In the genomic region with DNA sequence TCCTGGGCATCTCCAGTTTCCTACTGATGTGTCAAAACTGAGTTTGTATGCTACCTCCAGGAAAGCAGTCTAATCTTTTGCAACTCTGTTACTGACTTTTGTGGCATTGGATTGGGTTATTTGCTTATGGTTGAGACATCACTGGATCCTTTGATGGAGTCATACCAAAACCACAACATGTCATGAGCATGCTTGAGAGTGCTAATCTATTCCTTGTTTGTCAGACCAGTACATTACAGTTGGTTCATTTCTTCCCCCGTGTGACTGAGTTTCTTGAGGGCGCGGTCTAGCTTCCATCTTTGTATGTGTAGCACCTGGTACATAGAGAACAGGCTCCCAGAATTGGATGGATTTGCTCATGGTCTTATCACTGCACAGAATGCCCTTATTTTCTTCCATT, we compare ENCODE assay signal across 10 cellular contexts. TPM values are rescaled to one million over a fixed set of nuclear protein-coding genes. Genes with fewer than 3 reads are reported as not detected.
DNase-seq lines count a peak whose midpoint lies in the region; ATAC-seq lines count a peak whose summit lies in the region.
"Had no signal": no experiment of that assay in that cellular context is flagged by ENCODE, and none has a peak within 500 bp of the region (broad histone marks: within the 10 kb centered on the region; RNA-seq: fewer than 3 reads in every experiment).

No MANE protein-coding gene starts in this region.

- H3K4me1 Mint-ChIP-seq in activated naive CD8-positive, alpha-beta T cell treated with anti-CD3 and anti-CD28 coated beads, Interleukin-2, amount 50 U/mL, for 24 hours: peaks cover 9% of the 10 kb centered on the region
- peaks cover 15% of the 10 kb centered on the region for H3K4me1 Mint-ChIP-seq in activated naive CD8-positive, alpha-beta T cell treated with anti-CD3 and anti-CD28 coated beads for 36 hours
- peaks cover 10% of the 10 kb centered on the region for H3K4me1 Mint-ChIP-seq in activated T-helper 17 cell treated with anti-CD3 and anti-CD28 coated beads, Interleukin-2, amount 50 U/mL, for 72 hours

- H3K27me3 Mint-ChIP-seq in activated naive CD8-positive, alpha-beta T cell treated with anti-CD3 and anti-CD28 coated beads, Interleukin-2, amount 50 U/mL, for 24 hours: no peaks in the 10 kb centered on the region
- no peaks in the 10 kb centered on the region for H3K27me3 Mint-ChIP-seq in activated naive CD8-positive, alpha-beta T cell treated with anti-CD3 and anti-CD28 coated beads for 36 hours
- H3K27me3 Mint-ChIP-seq in activated T-helper 17 cell treated with anti-CD3 and anti-CD28 coated beads, Interleukin-2, amount 50 U/mL, for 72 hours: no peaks in the 10 kb centered on the region
- H3K27me3 Mint-ChIP-seq: naive B cell had no signal

- no peak overlapping the region for H3K4me3 Mint-ChIP-seq in activated naive CD8-positive, alpha-beta T cell treated with anti-CD3 and anti-CD28 coated beads, Interleukin-2, amount 50 U/mL, for 24 hours
- no peak overlapping the region for H3K4me3 Mint-ChIP-seq in activated naive CD8-positive, alpha-beta T cell treated with anti-CD3 and anti-CD28 coated beads for 36 hours
- peak overlapping the region; percentile 11 for H3K4me3 Mint-ChIP-seq in activated T-helper 17 cell treated with anti-CD3 and anti-CD28 coated beads, Interleukin-2, amount 50 U/mL, for 72 hours
- H3K4me3 Mint-ChIP-seq: CD14-positive monocyte, naive B cell had no signal

- no peak for DNase-seq in activated naive CD8-positive, alpha-beta T cell treated with anti-CD3 and anti-CD28 coated beads, Interleukin-2, amount 50 U/mL, for 24 hours
- DNase-seq in activated naive CD8-positive, alpha-beta T cell treated with anti-CD3 and anti-CD28 coated beads for 36 hours: no peak
- DNase-seq in stimulated activated naive CD8-positive, alpha-beta T cell treated with anti-CD3 and anti-CD28 coated beads, Interleukin-15, Interleukin-2, amounts not matched to agents 100 U/mL and 50 U/mL, for 24 hours: peak; percentile 5
- no peak for DNase-seq in left cardiac atrium
- DNase-seq in DMS 273 (lab: John Stamatoyannopoulos, UW; ENCODE audit: unreplicated experiment): no peak
- DNase-seq: naive B cell had no signal

- H3K9me3 Mint-ChIP-seq in activated naive CD8-positive, alpha-beta T cell treated with anti-CD3 and anti-CD28 coated beads, Interleukin-2, amount 50 U/mL, for 24 hours: no peaks in the 10 kb centered on the region
- H3K9me3 Mint-ChIP-seq in activated naive CD8-positive, alpha-beta T cell treated with anti-CD3 and anti-CD28 coated beads for 36 hours: no peaks in the 10 kb centered on the region
- no peaks in the 10 kb centered on the region for H3K9me3 Mint-ChIP-seq in activated T-helper 17 cell treated with anti-CD3 and anti-CD28 coated beads, Interleukin-2, amount 50 U/mL, for 72 hours

- intact Hi-C loops in left cardiac atrium (cut with DNase I): no loop called here

- peaks cover 8% of the 10 kb centered on the region for H3K36me3 Mint-ChIP-seq in activated naive CD8-positive, alpha-beta T cell treated with anti-CD3 and anti-CD28 coated beads, Interleukin-2, amount 50 U/mL, for 24 hours (ENCODE audit: low read depth)
- peaks cover 18% of the 10 kb centered on the region for H3K36me3 Mint-ChIP-seq in activated naive CD8-positive, alpha-beta T cell treated with anti-CD3 and anti-CD28 coated beads for 36 hours
- peaks cover 51% of the 10 kb centered on the region for H3K36me3 Mint-ChIP-seq in activated T-helper 17 cell treated with anti-CD3 and anti-CD28 coated beads, Interleukin-2, amount 50 U/mL, for 72 hours (ENCODE audit: low read depth)

- peak; percentile 90 for ATAC-seq in activated naive CD8-positive, alpha-beta T cell treated with anti-CD3 and anti-CD28 coated beads, Interleukin-2, amount 50 U/mL, for 24 hours
- ATAC-seq in HG03045 (IDR thresholded peaks at IDR 0.05; ENCODE audit: unreplicated experiment): peak; percentile 49
- peak; percentile 95 for ATAC-seq in activated T-helper 17 cell treated with anti-CD3 and anti-CD28 coated beads, Interleukin-2, amount 50 U/mL, for 72 hours (replicated peaks)
- peak; percentile 91 for ATAC-seq in stimulated activated naive CD8-positive, alpha-beta T cell treated with anti-CD3 and anti-CD28 coated beads, Interleukin-15, Interleukin-2, amounts not matched to agents 100 U/mL and 50 U/mL, for 24 hours
- ATAC-seq in HG03439 (IDR thresholded peaks at IDR 0.05; ENCODE audit: unreplicated experiment): no peak
- no peak for ATAC-seq in left cardiac atrium

- H3K27ac Mint-ChIP-seq in activated naive CD8-positive, alpha-beta T cell treated with anti-CD3 and anti-CD28 coated beads, Interleukin-2, amount 50 U/mL, for 24 hours: no peak overlapping the region
- no peak overlapping the region for H3K27ac Mint-ChIP-seq in activated naive CD8-positive, alpha-beta T cell treated with anti-CD3 and anti-CD28 coated beads for 36 hours
- H3K27ac Mint-ChIP-seq in activated T-helper 17 cell treated with anti-CD3 and anti-CD28 coated beads, Interleukin-2, amount 50 U/mL, for 72 hours: peak overlapping the region; percentile 68

RNA-seq across cellular contexts. Expression of a gene that starts 43.2 kb away (rescaled TPM):
- 10 to 100 TPM; 63.6 TPM for total RNA-seq in activated naive CD8-positive, alpha-beta T cell treated with anti-CD3 and anti-CD28 coated beads for 36 hours
- total RNA-seq in activated T-helper 17 cell treated with anti-CD3 and anti-CD28 coated beads, Interleukin-2, amount 50 U/mL, for 72 hours: 10 to 100 TPM; 50.2 to 66.7 TPM
- total RNA-seq in left cardiac atrium: 10 to 100 TPM; 48.7 to 56.2 TPM

RNA-seq across cellular contexts. Expression of a gene that starts 43.8 kb away (rescaled TPM):
- total RNA-seq in activated naive CD8-positive, alpha-beta T cell treated with anti-CD3 and anti-CD28 coated beads for 36 hours: not detected
- not detected for total RNA-seq in activated T-helper 17 cell treated with anti-CD3 and anti-CD28 coated beads, Interleukin-2, amount 50 U/mL, for 72 hours
- total RNA-seq in left cardiac atrium: not detected

RNA-seq across cellular contexts. Expression of a gene that starts 53.6 kb away (rescaled TPM):
- total RNA-seq in activated naive CD8-positive, alpha-beta T cell treated with anti-CD3 and anti-CD28 coated beads for 36 hours: 10 to 100 TPM; 11.2 to 11.6 TPM
- 1 to 10 TPM; 4.4 to 8.1 TPM for total RNA-seq in activated T-helper 17 cell treated with anti-CD3 and anti-CD28 coated beads, Interleukin-2, amount 50 U/mL, for 72 hours
- total RNA-seq in left cardiac atrium: 1 to 10 TPM; 3.6 to 4.3 TPM

Comparison
In these comparisons a context has a peak if more than half of its experiments do, and no peak if none do; other contexts are left out.
1. ATAC-seq: peak in activated naive CD8-positive, alpha-beta T cell treated with anti-CD3 and anti-CD28 coated beads, Interleukin-2, amount 50 U/mL, for 24 hours (single experiment), HG03045 (single experiment), activated T-helper 17 cell treated with anti-CD3 and anti-CD28 coated beads, Interleukin-2, amount 50 U/mL, for 72 hours (single experiment) and stimulated activated naive CD8-positive, alpha-beta T cell treated with anti-CD3 and anti-CD28 coated beads, Interleukin-15, Interleukin-2, amounts not matched to agents 100 U/mL and 50 U/mL, for 24 hours (single experiment); none in HG03439 (single experiment) and left cardiac atrium (0 of 2).